Comparison of ENCODE assay signal across 26 cellular contexts in genomic region chr1:189646066-189646465, GRCh38.
"Had no signal": no experiment of that assay in that cellular context is flagged by ENCODE, and none has a peak within 500 bp of the region (broad histone marks: within the 10 kb centered on the region; RNA-seq: fewer than 3 reads in every experiment).

No MANE protein-coding gene starts in this region.

- ATAC-seq: stimulated activated effector memory CD8-positive, alpha-beta T cell treated with anti-CD3 and anti-CD28 coated beads, Interleukin-12 subunit alpha, Interleukin-12 subunit beta, amount 100 ng/mL, for 72 hours; stimulated activated memory B cell treated with anti-CD40 and anti-IgM and Interleukin-4, amounts not matched to agents 10 μg/mL and 1 μg/mL and 100 μg/mL, for 72 hours; stimulated activated naive B cell treated with anti-CD40 and anti-IgM and Interleukin-4, amounts not matched to agents 10 μg/mL and 1 μg/mL and 100 μg/mL, for 72 hours; stimulated activated naive CD8-positive, alpha-beta T cell treated with anti-CD3 and anti-CD28 coated beads, Interleukin-15, amount 100 ng/mL, for 72 hours; stimulated activated naive CD8-positive, alpha-beta T cell treated with anti-CD3 and anti-CD28 coated beads, Interleukin-15, Interleukin-2, amounts not matched to agents 100 U/mL and 50 U/mL, for 24 hours; upper lobe of right lung had no signal

- H3K27ac ChIP-seq: stomach, suprapubic skin, testis, thoracic aorta, thyroid gland, tibial artery, tibial nerve, transverse colon, upper lobe of left lung, upper lobe of right lung, uterus, vagina had no signal

- DNase-seq: stimulated activated CD4-positive, alpha-beta T cell treated with anti-CD3 and anti-CD28 coated beads, Interleukin-2, amount 100 ng/mL, for 48 hours; stimulated activated CD4-positive, alpha-beta T cell treated with anti-CD3 and anti-CD28 coated beads, Interleukin-4, amount 100 ng/mL, for 1 hour; stimulated activated CD4-positive, alpha-beta T cell treated with anti-CD3 and anti-CD28 coated beads, Interleukin-4, amount 100 ng/mL, for 24 hours; stimulated activated CD4-positive, alpha-beta T cell treated with anti-CD3 and anti-CD28 coated beads, Interleukin-4, amount 100 ng/mL, for 4 hours; stimulated activated CD8-positive, alpha-beta memory T cell treated with anti-CD3 and anti-CD28 coated beads, Interleukin-4, amount 100 ng/mL, for 48 hours; stimulated activated naive B cell treated with anti-CD40 and anti-IgM and Interleukin-4, amounts not matched to agents 10 μg/mL and 1 μg/mL and 100 μg/mL, for 72 hours; stimulated activated naive CD4-positive, alpha-beta T cell; stimulated activated naive CD4-positive, alpha-beta T cell treated with Interleukin-2 at 50 U/mL for 16 hours; stimulated activated naive CD8-positive, alpha-beta T cell treated with anti-CD3 and anti-CD28 coated beads, Interleukin-15, amount 100 ng/mL, for 72 hours; stimulated activated naive CD8-positive, alpha-beta T cell treated with anti-CD3 and anti-CD28 coated beads, Interleukin-15, Interleukin-2, amounts not matched to agents 100 U/mL and 50 U/mL, for 24 hours; stomach; substantia nigra; testis; thyroid gland; tibial artery; transverse colon; trophoblast cell; upper lobe of left lung; upper lobe of right lung; uterus had no signal

- H3K4me3 ChIP-seq: stomach, suprapubic skin, testis, thoracic aorta, thyroid gland, tibial artery, tibial nerve, transverse colon, upper lobe of left lung, upper lobe of right lung, uterus, vagina had no signal

- H3K9me3 ChIP-seq: testis, thoracic aorta, thyroid gland, tibial artery, tibial nerve, transverse colon, upper lobe of left lung, upper lobe of right lung, uterus, vagina had no signal

- H3K36me3 ChIP-seq: stomach, suprapubic skin, thoracic aorta, thyroid gland, tibial artery, tibial nerve, transverse colon, upper lobe of left lung, upper lobe of right lung, uterus, vagina had no signal

- H3K27me3 ChIP-seq: stomach, suprapubic skin, testis, thyroid gland, tibial artery, tibial nerve, transverse colon, upper lobe of left lung, upper lobe of right lung, vagina had no signal

- H3K4me1 ChIP-seq: stomach, suprapubic skin, testis, thyroid gland, tibial artery, tibial nerve, transverse colon, upper lobe of left lung, upper lobe of right lung, uterus, vagina had no signal
